In genomic region chr19:34225659-34226015, GRCh38 we compare ENCODE assay signal across 13 cellular contexts. TPM values are rescaled to one million over a fixed set of nuclear protein-coding genes. Genes with fewer than 3 reads are reported as not detected.
DNase-seq lines count a peak whose midpoint lies in the region; ATAC-seq and TF ChIP-seq lines count a peak whose summit lies in the region.
"Had no signal": no experiment of that assay in that cellular context is flagged by ENCODE, and none has a peak within 500 bp of the region (broad histone marks: within the 10 kb centered on the region; RNA-seq: fewer than 3 reads in every experiment).

No MANE protein-coding gene starts in this region.

- H3K9me3 Mint-ChIP-seq in activated naive CD4-positive, alpha-beta T cell treated with anti-CD3 and anti-CD28 coated beads, Interleukin-2, amount 10 ng/mL, durations not matched to agents 7 days and 5 days = no peaks in the 10 kb centered on the region
- H3K9me3 Mint-ChIP-seq in T-cell = no peaks in the 10 kb centered on the region
- no peaks in the 10 kb centered on the region for H3K9me3 Mint-ChIP-seq in dendritic cell treated with granulocyte-macrophage colony-stimulating factor and Interleukin-4, amounts not matched to agents 40 ng/mL and 50 ng/mL, for 4 days
- no peaks in the 10 kb centered on the region for H3K9me3 Mint-ChIP-seq in stimulated activated memory B cell treated with anti-CD40 and anti-IgM and Interleukin-4, amounts not matched to agents 10 μg/mL and 1 μg/mL and 100 μg/mL, for 72 hours
- H3K9me3 Mint-ChIP-seq: nephron progenitor cell had no signal

- DNase-seq in activated naive CD4-positive, alpha-beta T cell treated with anti-CD3 and anti-CD28 coated beads, Interleukin-2, amount 10 ng/mL, durations not matched to agents 7 days and 5 days = no peak
- no peak for DNase-seq in activated naive CD4-positive, alpha-beta T cell treated with anti-CD3 and anti-CD28 coated beads, Interleukin-2, amount 50 U/mL, for 16 hours
- DNase-seq in T-cell = no peak
- no peak for DNase-seq in COLO829 (ENCODE audit: low spot score)
- no peak for DNase-seq in stimulated activated CD8-positive, alpha-beta memory T cell treated with anti-CD3 and anti-CD28 coated beads, Interleukin-4, amount 100 ng/mL, for 48 hours
- DNase-seq in body of pancreas = no peak
- DNase-seq: DMS 273 treated with DMSO at 0.1 percent for 48 hours, lower lobe of right lung, nephron progenitor cell, retina, tibial artery had no signal

- no peak for TF ChIP-seq POLR2A in body of pancreas (IDR thresholded peaks at IDR 0.05)

- H3K4me1 Mint-ChIP-seq in activated naive CD4-positive, alpha-beta T cell treated with anti-CD3 and anti-CD28 coated beads, Interleukin-2, amount 10 ng/mL, durations not matched to agents 7 days and 5 days = peaks cover 44% of the 10 kb centered on the region
- H3K4me1 Mint-ChIP-seq in T-cell = peaks cover 34 to 40% (median 37%) of the 10 kb centered on the region in 3 donors
- H3K4me1 Mint-ChIP-seq in dendritic cell treated with granulocyte-macrophage colony-stimulating factor and Interleukin-4, amounts not matched to agents 40 ng/mL and 50 ng/mL, for 4 days (ENCODE audit: low read depth) = peaks cover 26% of the 10 kb centered on the region
- peaks cover 27% of the 10 kb centered on the region for H3K4me1 Mint-ChIP-seq in stimulated activated memory B cell treated with anti-CD40 and anti-IgM and Interleukin-4, amounts not matched to agents 10 μg/mL and 1 μg/mL and 100 μg/mL, for 72 hours
- H3K4me1 Mint-ChIP-seq: nephron progenitor cell had no signal

- no peak overlapping the region for H3K4me3 Mint-ChIP-seq in activated naive CD4-positive, alpha-beta T cell treated with anti-CD3 and anti-CD28 coated beads, Interleukin-2, amount 10 ng/mL, durations not matched to agents 7 days and 5 days
- peak overlapping the region in 1 of 3 donors; percentile 14 for H3K4me3 Mint-ChIP-seq in T-cell
- H3K4me3 Mint-ChIP-seq in dendritic cell treated with granulocyte-macrophage colony-stimulating factor and Interleukin-4, amounts not matched to agents 40 ng/mL and 50 ng/mL, for 4 days = no peak overlapping the region
- no peak overlapping the region for H3K4me3 Mint-ChIP-seq in stimulated activated memory B cell treated with anti-CD40 and anti-IgM and Interleukin-4, amounts not matched to agents 10 μg/mL and 1 μg/mL and 100 μg/mL, for 72 hours
- H3K4me3 Mint-ChIP-seq: nephron progenitor cell had no signal

- peak overlapping the region; percentile 30 for H3K27ac Mint-ChIP-seq in activated naive CD4-positive, alpha-beta T cell treated with anti-CD3 and anti-CD28 coated beads, Interleukin-2, amount 10 ng/mL, durations not matched to agents 7 days and 5 days
- H3K27ac Mint-ChIP-seq in T-cell = peak overlapping the region; percentile 83
- peak overlapping the region; percentile 23 for H3K27ac Mint-ChIP-seq in dendritic cell treated with granulocyte-macrophage colony-stimulating factor and Interleukin-4, amounts not matched to agents 40 ng/mL and 50 ng/mL, for 4 days
- H3K27ac Mint-ChIP-seq in stimulated activated memory B cell treated with anti-CD40 and anti-IgM and Interleukin-4, amounts not matched to agents 10 μg/mL and 1 μg/mL and 100 μg/mL, for 72 hours = peak overlapping the region; percentile 81

- POLR2A ChIA-PET in T-cell (lab: Charles Lee) = interaction anchor here (0.5 to 0.8 kb wide), 2 partner anchors 201 to 801 kb away, joined by 3 to 10 read pairs; no protein-coding TSS in a partner anchor

- H3K27me3 Mint-ChIP-seq in activated naive CD4-positive, alpha-beta T cell treated with anti-CD3 and anti-CD28 coated beads, Interleukin-2, amount 10 ng/mL, durations not matched to agents 7 days and 5 days = no peaks in the 10 kb centered on the region
- H3K27me3 Mint-ChIP-seq in T-cell = no peaks in the 10 kb centered on the region
- H3K27me3 Mint-ChIP-seq in dendritic cell treated with granulocyte-macrophage colony-stimulating factor and Interleukin-4, amounts not matched to agents 40 ng/mL and 50 ng/mL, for 4 days = no peaks in the 10 kb centered on the region
- H3K27me3 Mint-ChIP-seq in stimulated activated memory B cell treated with anti-CD40 and anti-IgM and Interleukin-4, amounts not matched to agents 10 μg/mL and 1 μg/mL and 100 μg/mL, for 72 hours = no peaks in the 10 kb centered on the region

- intact Hi-C loops in dendritic cell treated with granulocyte-macrophage colony-stimulating factor and Interleukin-4, amounts not matched to agents 40 ng/mL and 50 ng/mL, for 4 days (cut with micrococcal nuclease) = no loop called here
- intact Hi-C loops in body of pancreas (cut with DNase I) = no loop called here

- no peak overlapping the region for H3K27ac ChIP-seq in body of pancreas
- H3K27ac ChIP-seq: lower lobe of right lung, tibial artery had no signal

- no peaks in the 10 kb centered on the region for H3K4me1 ChIP-seq in body of pancreas
- H3K4me1 ChIP-seq: tibial artery had no signal

- CTCF ChIA-PET in activated naive CD4-positive, alpha-beta T cell treated with anti-CD3 and anti-CD28 coated beads, Interleukin-2, amount 10 ng/mL, durations not matched to agents 7 days and 5 days (lab: Charles Lee) = interaction anchor here (0.7 to 1.7 kb wide), 3 partner anchors 41 to 121 kb away, joined by 3 to 4 read pairs (median 3); no protein-coding TSS in a partner anchor
- CTCF ChIA-PET in T-cell (lab: Charles Lee) = interaction anchor here in 1 of 2 donors (0.7 to 1.2 kb wide), 4 partner anchors 16 to 150 kb away, joined by 3 to 8 read pairs (median 3); no protein-coding TSS in a partner anchor

- H3K4me3 ChIP-seq in body of pancreas = no peak overlapping the region
- H3K4me3 ChIP-seq: lower lobe of right lung, tibial artery had no signal

- H3K36me3 Mint-ChIP-seq in activated naive CD4-positive, alpha-beta T cell treated with anti-CD3 and anti-CD28 coated beads, Interleukin-2, amount 10 ng/mL, durations not matched to agents 7 days and 5 days = peaks cover 69% of the 10 kb centered on the region
- peaks cover 66% of the 10 kb centered on the region for H3K36me3 Mint-ChIP-seq in T-cell
- peaks cover 100% of the 10 kb centered on the region for H3K36me3 Mint-ChIP-seq in dendritic cell treated with granulocyte-macrophage colony-stimulating factor and Interleukin-4, amounts not matched to agents 40 ng/mL and 50 ng/mL, for 4 days (ENCODE audit: low read depth)
- H3K36me3 Mint-ChIP-seq in stimulated activated memory B cell treated with anti-CD40 and anti-IgM and Interleukin-4, amounts not matched to agents 10 μg/mL and 1 μg/mL and 100 μg/mL, for 72 hours = peaks cover 72% of the 10 kb centered on the region

- no peaks in the 10 kb centered on the region for H3K9me3 ChIP-seq in body of pancreas
- H3K9me3 ChIP-seq: lower lobe of right lung, tibial artery had no signal

- H3K36me3 ChIP-seq in body of pancreas (replicated peaks in 1 of 2; ENCODE audit: insufficient read depth in 1 of 2, low read depth in 2 of 2) = peaks cover 5 to 41% of the 10 kb centered on the region in 2 donors

- ATAC-seq in T-cell (replicated peaks in 1 of 4) (no peak), body of pancreas (no peak)
- ATAC-seq in stimulated activated memory B cell treated with anti-CD40 and anti-IgM and Interleukin-4, amounts not matched to agents 10 μg/mL and 1 μg/mL and 100 μg/mL, for 72 hours = no peak
- ATAC-seq: lower lobe of right lung had no signal

- no peak for TF ChIP-seq CTCF in body of pancreas (IDR thresholded peaks at IDR 0.05)

- H3K27me3 ChIP-seq in body of pancreas = no peaks in the 10 kb centered on the region
- H3K27me3 ChIP-seq: tibial artery had no signal

RNA-seq across cellular contexts. Expression of gene GARRE1, which starts 28.7 kb away (rescaled TPM):
- 10 to 100 TPM; 31.8 to 51.6 (median 34.8) TPM for total RNA-seq in T-cell
- total RNA-seq in body of pancreas = 10 to 100 TPM; 17.1 to 26.4 TPM

RNA-seq across cellular contexts. Expression of gene LSM14A, which starts 53.3 kb away (rescaled TPM):
- 100 to 1,000 TPM; 135 to 180 (median 159) TPM for total RNA-seq in T-cell
- total RNA-seq in body of pancreas = 10 to 100 TPM; 63.6 to 95.9 TPM

Comparison
In these comparisons a context has a peak if more than half of its experiments do, and no peak if none do; other contexts are left out.
1. H3K27ac Mint-ChIP-seq: peak in every context shown above with its lines; median percentile 83 in T-cell; 81 in stimulated activated memory B cell treated with anti-CD40 and anti-IgM and Interleukin-4, amounts not matched to agents 10 μg/mL and 1 μg/mL and 100 μg/mL, for 72 hours; 30 in activated naive CD4-positive, alpha-beta T cell treated with anti-CD3 and anti-CD28 coated beads, Interleukin-2, amount 10 ng/mL, durations not matched to agents 7 days and 5 days; 23 in dendritic cell treated with granulocyte-macrophage colony-stimulating factor and Interleukin-4, amounts not matched to agents 40 ng/mL and 50 ng/mL, for 4 days.